Comparison of ENCODE assay signal across 8 cellular contexts in genomic region chr16:3171181-3171854, GRCh38. TPM values are rescaled to one million over a fixed set of nuclear protein-coding genes. Genes with fewer than 3 reads are reported as not detected.
DNase-seq lines count a peak whose midpoint lies in the region; ATAC-seq and TF ChIP-seq lines count a peak whose summit lies in the region.

No MANE protein-coding gene starts in this region.

- POLR2A ChIA-PET in Caco-2 (lab: Charles Lee), result no interaction called here

- no TSS peak for BruUV-seq in Caco-2 (replicated peaks; lab: Mats Ljungman, UMichigan)

- ATAC-seq in HG03342 (IDR thresholded peaks at IDR 0.05; ENCODE audit: unreplicated experiment) (peak; percentile 44), right lobe of liver (peak; percentile 20 to 36 (median 28)), HG02884 (IDR thresholded peaks at IDR 0.05; ENCODE audit: unreplicated experiment) (no peak), body of pancreas (no peak), GM21529 (IDR thresholded peaks at IDR 0.05; ENCODE audit: unreplicated experiment) (no peak)

- TF ChIP-seq POLR2A in right lobe of liver (IDR thresholded peaks at IDR 0.05), result no peak
- TF ChIP-seq POLR2A in body of pancreas (IDR thresholded peaks at IDR 0.05), result no peak

- no peak overlapping the region for H3K27ac Mint-ChIP-seq in Caco-2 (ENCODE audit: unreplicated experiment)
- peak overlapping the region; percentile 29 for H3K27ac Mint-ChIP-seq in activated T-helper 2 cell treated with anti-CD3 and anti-CD28 coated beads, Interferon-gamma antibody, Interleukin-2, Interleukin-4, amounts not matched to agents 10 μg/mL and 5 μg/mL and 100 μg/mL, durations not matched to agents 14 hours and 24 hours and 36 hours

- peak overlapping the region; percentile 70 for H3K4me3 Mint-ChIP-seq in Caco-2 (ENCODE audit: unreplicated experiment)
- peak overlapping the region; percentile 65 for H3K4me3 Mint-ChIP-seq in activated T-helper 2 cell treated with anti-CD3 and anti-CD28 coated beads, Interferon-gamma antibody, Interleukin-2, Interleukin-4, amounts not matched to agents 10 μg/mL and 5 μg/mL and 100 μg/mL, durations not matched to agents 14 hours and 24 hours and 36 hours (ENCODE audit: low read depth)

- DNase-seq in Caco-2 (no peak), right lobe of liver (peak in 1 of 3 donors; percentile 37), midbrain (lab: John Stamatoyannopoulos, UW) (no peak), body of pancreas (no peak)
- DNase-seq in activated T-helper 2 cell treated with anti-CD3 and anti-CD28 coated beads, Interferon-gamma antibody, Interleukin-2, Interleukin-4, amounts not matched to agents 10 μg/mL and 5 μg/mL and 100 μg/mL, durations not matched to agents 14 hours and 24 hours and 36 hours (ENCODE audit: low spot score), result no peak

- H3K9me3 Mint-ChIP-seq in Caco-2 (ENCODE audit: unreplicated experiment), result no peaks in the 10 kb centered on the region
- H3K9me3 Mint-ChIP-seq in activated T-helper 2 cell treated with anti-CD3 and anti-CD28 coated beads, Interferon-gamma antibody, Interleukin-2, Interleukin-4, amounts not matched to agents 10 μg/mL and 5 μg/mL and 100 μg/mL, durations not matched to agents 14 hours and 24 hours and 36 hours, result no peaks in the 10 kb centered on the region

- no peaks in the 10 kb centered on the region for H3K4me1 Mint-ChIP-seq in Caco-2 (ENCODE audit: low read depth, unreplicated experiment)
- peaks cover 27% of the 10 kb centered on the region for H3K4me1 Mint-ChIP-seq in activated T-helper 2 cell treated with anti-CD3 and anti-CD28 coated beads, Interferon-gamma antibody, Interleukin-2, Interleukin-4, amounts not matched to agents 10 μg/mL and 5 μg/mL and 100 μg/mL, durations not matched to agents 14 hours and 24 hours and 36 hours (ENCODE audit: low read depth)

- H3K36me3 Mint-ChIP-seq in Caco-2 (ENCODE audit: insufficient read depth, unreplicated experiment), result peaks cover 6% of the 10 kb centered on the region
- H3K36me3 Mint-ChIP-seq in activated T-helper 2 cell treated with anti-CD3 and anti-CD28 coated beads, Interferon-gamma antibody, Interleukin-2, Interleukin-4, amounts not matched to agents 10 μg/mL and 5 μg/mL and 100 μg/mL, durations not matched to agents 14 hours and 24 hours and 36 hours (ENCODE audit: low read depth), result no peaks in the 10 kb centered on the region

- TF ChIP-seq CTCF in Caco-2 (IDR thresholded peaks at IDR 0.05; ENCODE audit: insufficient read depth in 1 of 2, low read depth in 1 of 2, low read length in 1 of 2, severe bottlenecking in 1 of 2, unreplicated experiment in 1 of 2), result no peak
- TF ChIP-seq CTCF in right lobe of liver (IDR thresholded peaks at IDR 0.05), result no peak
- no peak for TF ChIP-seq CTCF in body of pancreas (IDR thresholded peaks at IDR 0.05)

- H3K4me3 ChIP-seq in Caco-2 (ENCODE audit: low read depth, low read length) (peak overlapping the region; percentile 32), right lobe of liver (no peak overlapping the region), body of pancreas (no peak overlapping the region)

- no peak overlapping the region for H3K27ac ChIP-seq in right lobe of liver
- H3K27ac ChIP-seq in body of pancreas, result no peak overlapping the region

- intact Hi-C loops in Caco-2 (cut with micrococcal nuclease; ENCODE audit: unreplicated experiment), result no loop called here
- intact Hi-C loops in activated T-helper 2 cell treated with anti-CD3 and anti-CD28 coated beads, Interferon-gamma antibody, Interleukin-2, Interleukin-4, amounts not matched to agents 10 μg/mL and 5 μg/mL and 100 μg/mL, durations not matched to agents 14 hours and 24 hours and 36 hours (cut with micrococcal nuclease), result loop anchor here (1.0 to 5.0 kb wide), 4 partner anchors 13 to 331 kb away; partner anchors contain the start of gene CLUAP1
- intact Hi-C loops in right lobe of liver (cut with DNase I), result no loop called here
- intact Hi-C loops in body of pancreas (cut with DNase I), result no loop called here

- no peaks in the 10 kb centered on the region for H3K36me3 ChIP-seq in Caco-2 (ENCODE audit: control insufficient read depth, insufficient read depth, low read length)
- no peaks in the 10 kb centered on the region for H3K36me3 ChIP-seq in right lobe of liver
- no peaks in the 10 kb centered on the region for H3K36me3 ChIP-seq in body of pancreas (replicated peaks in 1 of 2; ENCODE audit: insufficient read depth in 1 of 2, low read depth in 2 of 2)

- H3K9me3 ChIP-seq in Caco-2 (no peaks in the 10 kb centered on the region), right lobe of liver (no peaks in the 10 kb centered on the region), body of pancreas (no peaks in the 10 kb centered on the region)

- H3K4me1 ChIP-seq in Caco-2 (no peaks in the 10 kb centered on the region), right lobe of liver (peaks cover 0 to 10% (median 0%) of the 10 kb centered on the region in 4 donors), body of pancreas (peaks cover 16% of the 10 kb centered on the region)

- no peaks in the 10 kb centered on the region for H3K27me3 Mint-ChIP-seq in Caco-2 (ENCODE audit: insufficient read depth, unreplicated experiment)
- peaks cover 65% of the 10 kb centered on the region for H3K27me3 Mint-ChIP-seq in activated T-helper 2 cell treated with anti-CD3 and anti-CD28 coated beads, Interferon-gamma antibody, Interleukin-2, Interleukin-4, amounts not matched to agents 10 μg/mL and 5 μg/mL and 100 μg/mL, durations not matched to agents 14 hours and 24 hours and 36 hours (ENCODE audit: low read depth)

- CTCF ChIA-PET in Caco-2 (lab: Charles Lee), result interaction anchor here (0.8 to 1.2 kb wide), 3 partner anchors 36 to 95 kb away, joined by 3 to 5 read pairs (median 3); partner anchors contain the start of gene ZNF213

- H3K27me3 ChIP-seq in Caco-2 (replicated peaks; ENCODE audit: control insufficient read depth, insufficient read depth, low read length), result no peaks in the 10 kb centered on the region
- peaks cover 13 to 58% of the 10 kb centered on the region in 2 donors for H3K27me3 ChIP-seq in right lobe of liver
- peaks cover 4 to 66% of the 10 kb centered on the region in 2 donors for H3K27me3 ChIP-seq in body of pancreas

- WGBS in right lobe of liver (ENCODE audit: insufficient coverage, low coverage, low lambda C conversion rate, missing lambda C conversion rate), result 13% methylated on average over 10 of the region's 35 CpGs
- WGBS in body of pancreas, 2 donors, result 13 to 16% methylated on average over 21 to 35 of the region's 35 CpGs

RNA-seq across cellular contexts. Expression of gene OR1F1, which starts 16.7 kb away (rescaled TPM):
- total RNA-seq in Caco-2 (2022) (not detected in 2 replicates), right lobe of liver (not detected), body of pancreas (not detected)
- not detected in 2 replicates for total RNA-seq in activated T-helper 2 cell treated with anti-CD3 and anti-CD28 coated beads, Interferon-gamma antibody, Interleukin-2, Interleukin-4, amounts not matched to agents 10 μg/mL and 5 μg/mL and 100 μg/mL, durations not matched to agents 14 hours and 24 hours and 36 hours

RNA-seq across cellular contexts. Expression of gene ZNF213, which starts 36.5 kb away (rescaled TPM):
- 5.3 and 5.5 TPM in 2 replicates for total RNA-seq in Caco-2 (2022)
- total RNA-seq in activated T-helper 2 cell treated with anti-CD3 and anti-CD28 coated beads, Interferon-gamma antibody, Interleukin-2, Interleukin-4, amounts not matched to agents 10 μg/mL and 5 μg/mL and 100 μg/mL, durations not matched to agents 14 hours and 24 hours and 36 hours, result 9.1 and 9.3 TPM in 2 replicates
- total RNA-seq in right lobe of liver, result 1 to 10 TPM; 1.3 to 4.4 (median 1.7) TPM
- 10 to 100 TPM; 12.5 to 21.4 TPM for total RNA-seq in body of pancreas

RNA-seq across cellular contexts. Expression of gene ZNF205, which starts 58.9 kb away (rescaled TPM):
- 10.3 and 13.5 TPM in 2 replicates for total RNA-seq in Caco-2 (2022)
- 0.09 and 0.18 TPM in 2 replicates for total RNA-seq in activated T-helper 2 cell treated with anti-CD3 and anti-CD28 coated beads, Interferon-gamma antibody, Interleukin-2, Interleukin-4, amounts not matched to agents 10 μg/mL and 5 μg/mL and 100 μg/mL, durations not matched to agents 14 hours and 24 hours and 36 hours
- 1 to 10 TPM; 4.0 to 8.4 (median 5.4) TPM for total RNA-seq in right lobe of liver
- total RNA-seq in body of pancreas, result 10 to 100 TPM; 14.2 to 20.0 TPM

Comparison
In these comparisons a context has a peak if more than half of its experiments do, and no peak if none do; other contexts are left out.
1. ATAC-seq: peak in HG03342 (single experiment) and right lobe of liver (4 of 4); none in HG02884 (single experiment), body of pancreas (single experiment) and GM21529 (single experiment).